In genomic region chr5:68088302-68088701, GRCh38 we compare ENCODE assay signal across 17 cellular contexts.
A peak's percentile ranks its signal among the peaks of the same experiment; 100 is the strongest.
DNase-seq lines count a peak whose midpoint lies in the region; ATAC-seq and TF ChIP-seq lines count a peak whose summit lies in the region.
"Had no signal": no experiment of that assay in that cellular context is flagged by ENCODE, and none has a peak within 500 bp of the region (broad histone marks: within the 10 kb centered on the region; RNA-seq: fewer than 3 reads in every experiment).

No MANE protein-coding gene starts in this region.

- no peaks in the 10 kb centered on the region for H3K36me3 ChIP-seq in Peyer's patch
- H3K36me3 ChIP-seq: cardiac muscle cell had no signal

- ATAC-seq in left lobe of liver (peak; percentile 18), HG03457 (IDR thresholded peaks at IDR 0.05; ENCODE audit: unreplicated experiment) (no peak)
- ATAC-seq: mucosa of descending colon; stimulated activated naive CD8-positive, alpha-beta T cell treated with anti-CD3 and anti-CD28 coated beads, Interleukin-15, Interleukin-2, amounts not matched to agents 100 U/mL and 50 U/mL, for 24 hours had no signal

- in situ Hi-C loops in astrocyte of the spinal cord (cut with HindIII; ENCODE audit: low sequenced_read_pairs) (no loop called here), ACHN (cut with HindIII; ENCODE audit: low pct_ligation_motif_present, low pct_unique_long_range_greater_than_20kb, low sequenced_read_pairs) (no loop called here)

- no peak for TF ChIP-seq POLR2A in Peyer's patch (IDR thresholded peaks at IDR 0.05)

- no peaks in the 10 kb centered on the region for H3K4me1 ChIP-seq in Peyer's patch

- H3K27me3 ChIP-seq in Peyer's patch, result no peaks in the 10 kb centered on the region
- H3K27me3 ChIP-seq: cardiac muscle cell had no signal

- H3K27ac ChIP-seq in Peyer's patch, result no peak overlapping the region
- H3K27ac ChIP-seq: cardiac muscle cell had no signal

- H3K9me3 ChIP-seq in Peyer's patch, result no peaks in the 10 kb centered on the region
- H3K9me3 ChIP-seq: mucosa of descending colon had no signal

- DNase-seq in A172 (ENCODE audit: low spot score) (peak; percentile 21), GM04504 (ENCODE audit: low read depth) (peak; percentile 62), astrocyte of the spinal cord (ENCODE audit: low read depth, low spot score) (peak; percentile 79), left lobe of liver (ENCODE audit: low spot score) (no peak), ACHN (no peak), Peyer's patch (no peak), cerebellum (ENCODE audit: low spot score) (no peak)
- DNase-seq: activated CD4-positive, alpha-beta T cell treated with anti-CD3 and anti-CD28 coated beads for 1 hour; Calu3; Karpas-422; kidney; mucosa of descending colon; NCI-H1436 treated with DMSO at 0.1 percent for 48 hours; SIG-M5; stimulated activated naive CD8-positive, alpha-beta T cell treated with anti-CD3 and anti-CD28 coated beads, Interleukin-15, Interleukin-2, amounts not matched to agents 100 U/mL and 50 U/mL, for 24 hours had no signal

- no peak for TF ChIP-seq CTCF in astrocyte of the spinal cord (IDR thresholded peaks at IDR 0.05; ENCODE audit: low read depth, low read length)
- TF ChIP-seq CTCF in Peyer's patch (IDR thresholded peaks at IDR 0.05), result no peak

- H3K4me3 ChIP-seq in astrocyte of the spinal cord (ENCODE audit: low read depth, low read length) (no peak overlapping the region), Peyer's patch (no peak overlapping the region)
- H3K4me3 ChIP-seq: cardiac muscle cell, mucosa of descending colon had no signal

Comparison
In these comparisons a context has a peak if more than half of its experiments do, and no peak if none do; other contexts are left out.
1. DNase-seq: peak in A172 (single experiment), GM04504 (single experiment) and astrocyte of the spinal cord (single experiment); none in left lobe of liver (single experiment), ACHN (single experiment), Peyer's patch (0 of 3) and cerebellum (single experiment).